ENCODE assay signal across 24 cellular contexts in genomic region chr1:230463326-230463725, GRCh38. TPM values are rescaled to one million over a fixed set of nuclear protein-coding genes. Genes with fewer than 3 reads are reported as not detected.
"Had no signal": no experiment of that assay in that cellular context is flagged by ENCODE, and none has a peak within 500 bp of the region (broad histone marks: within the 10 kb centered on the region; RNA-seq: fewer than 3 reads in every experiment).

No MANE protein-coding gene starts in this region.

- H3K9me3 ChIP-seq: SJCRH30 had no signal

- H3K36me3 ChIP-seq: SJCRH30 had no signal

- H3K27me3 ChIP-seq: SJCRH30 had no signal

- ATAC-seq: Panc1, PC-3, SK-N-SH treated with all-trans-retinoic acid at 6 μM for 48 hours had no signal

- H3K27ac ChIP-seq: HL-60, RWPE1, SJCRH30 had no signal

- H3K4me3 ChIP-seq: SJCRH30 had no signal

- FAIRE-seq: HTR-8/SVneo had no signal

- DNase-seq: KBM-7, MV-4-11, NCI-H1048, NCI-H1105, NCI-H1417, NCI-H1436 treated with DMSO at 0.1 percent for 48 hours, NCI-H1694, NCI-H187 treated with DMSO at 0.1 percent for 48 hours, NCI-H2029 treated with DMSO at 0.1 percent for 48 hours, NCI-H2171, NCI-H226, NCI-H510A, NCI-H524 treated with DMSO at 0.1 percent for 48 hours, NCI-H69, NCI-H774, PC-3, SHP77 treated with DMSO at 0.1 percent for 48 hours, SJCRH30 had no signal

RNA-seq across cellular contexts. Expression of gene PGBD5, which starts 37.2 kb away (rescaled TPM):
- total RNA-seq: OCI-LY7 had no signal
